18 cellular contexts compared by ENCODE assay signal in genomic region chr6:5300206-5300764, GRCh38. TPM values are rescaled to one million over a fixed set of nuclear protein-coding genes. Genes with fewer than 3 reads are reported as not detected.
DNase-seq lines count a peak whose midpoint lies in the region; ATAC-seq and TF ChIP-seq lines count a peak whose summit lies in the region.
"Had no signal": no experiment of that assay in that cellular context is flagged by ENCODE, and none has a peak within 500 bp of the region (broad histone marks: within the 10 kb centered on the region; RNA-seq: fewer than 3 reads in every experiment).

No MANE protein-coding gene starts in this region.

- no peaks in the 10 kb centered on the region for H3K27me3 Mint-ChIP-seq in activated T-helper 17 cell treated with anti-CD3 and anti-CD28 coated beads, Interleukin-2, amount 50 U/mL, for 72 hours
- H3K27me3 Mint-ChIP-seq in glutamatergic neuron (ENCODE audit: unreplicated experiment): peaks cover 2% of the 10 kb centered on the region

- peak overlapping the region; percentile 20; the same call in 1 of the 2 replicates for H3K27ac ChIP-seq in OCI-LY3 (ENCODE audit: low read length)
- H3K27ac ChIP-seq: A549, C4-2B had no signal

- no peak overlapping the region for H3K4me3 ChIP-seq in OCI-LY3 (ENCODE audit: low read length)
- H3K4me3 ChIP-seq: A549, HAP-1 had no signal

- no peaks in the 10 kb centered on the region for H3K36me3 ChIP-seq in OCI-LY3 (replicated peaks; ENCODE audit: low read depth, low read length)
- H3K36me3 ChIP-seq: BE2C, HAP-1 had no signal

- no peak for ATAC-seq in activated T-helper 17 cell treated with anti-CD3 and anti-CD28 coated beads, Interleukin-2, amount 50 U/mL, for 72 hours (replicated peaks)
- ATAC-seq: A549; CD8-positive, alpha-beta T cell; HepG2 had no signal

- no peak overlapping the region for H3K4me3 Mint-ChIP-seq in activated T-helper 17 cell treated with anti-CD3 and anti-CD28 coated beads, Interleukin-2, amount 50 U/mL, for 72 hours
- no peak overlapping the region for H3K4me3 Mint-ChIP-seq in glutamatergic neuron (ENCODE audit: unreplicated experiment)
- H3K4me3 Mint-ChIP-seq: CD8-positive, alpha-beta T cell had no signal

- no peak overlapping the region for H3K9ac ChIP-seq in OCI-LY3 (ENCODE audit: low read length)

- H4K20me1 ChIP-seq in OCI-LY3 (ENCODE audit: insufficient read depth, low read length): no peaks in the 10 kb centered on the region

- H3K4me1 ChIP-seq in OCI-LY3 (ENCODE audit: low read length): peaks cover 75% of the 10 kb centered on the region

- H3K36me3 Mint-ChIP-seq in activated T-helper 17 cell treated with anti-CD3 and anti-CD28 coated beads, Interleukin-2, amount 50 U/mL, for 72 hours (ENCODE audit: low read depth): no peaks in the 10 kb centered on the region
- H3K36me3 Mint-ChIP-seq in glutamatergic neuron (ENCODE audit: unreplicated experiment): no peaks in the 10 kb centered on the region

- H3K4me2 ChIP-seq in OCI-LY3 (ENCODE audit: low read length): 0 out of 2 replicates have a peak overlapping the region, but pooled peaks have one; percentile 9
- H3K4me2 ChIP-seq: A549 had no signal

- H3K9me3 Mint-ChIP-seq in activated T-helper 17 cell treated with anti-CD3 and anti-CD28 coated beads, Interleukin-2, amount 50 U/mL, for 72 hours: no peaks in the 10 kb centered on the region
- H3K9me3 Mint-ChIP-seq in glutamatergic neuron (ENCODE audit: unreplicated experiment): no peaks in the 10 kb centered on the region
- H3K9me3 Mint-ChIP-seq: CD8-positive, alpha-beta T cell had no signal

- peaks cover 28% of the 10 kb centered on the region for H3K4me1 Mint-ChIP-seq in activated T-helper 17 cell treated with anti-CD3 and anti-CD28 coated beads, Interleukin-2, amount 50 U/mL, for 72 hours
- H3K4me1 Mint-ChIP-seq in glutamatergic neuron (ENCODE audit: low read depth, unreplicated experiment): peaks cover 38% of the 10 kb centered on the region

- peak; percentile 8 for DNase-seq in NCI-H460 (ENCODE audit: extremely low read depth, low read depth)
- DNase-seq in glutamatergic neuron: no peak
- no peak for DNase-seq in GDM1 (lab: John Stamatoyannopoulos, UW)
- DNase-seq in T-helper 9 cell: no peak
- no peak for DNase-seq in putamen (ENCODE audit: low spot score)
- DNase-seq: BE2C; CD8-positive, alpha-beta T cell; COR-L47; DMS153; DMS79 treated with DMSO at 0.1 percent for 48 hours; EL; GF-D8 had no signal

- no peaks in the 10 kb centered on the region for H3K9me3 ChIP-seq in OCI-LY3 (ENCODE audit: insufficient read depth, low read length)
- H3K9me3 ChIP-seq: A549, BE2C, HAP-1 had no signal

- H3K27ac Mint-ChIP-seq in activated T-helper 17 cell treated with anti-CD3 and anti-CD28 coated beads, Interleukin-2, amount 50 U/mL, for 72 hours: peak overlapping the region; percentile 32
- H3K27ac Mint-ChIP-seq in glutamatergic neuron (ENCODE audit: unreplicated experiment): peak overlapping the region; percentile 53
- H3K27ac Mint-ChIP-seq: CD8-positive, alpha-beta T cell had no signal

- no peaks in the 10 kb centered on the region for H3K27me3 ChIP-seq in OCI-LY3 (ENCODE audit: low read depth, low read length)
- H3K27me3 ChIP-seq: BE2C had no signal

- no peak overlapping the region for H2AFZ ChIP-seq in OCI-LY3 (ENCODE audit: low read depth, low read length)

- peaks cover 72% of the 10 kb centered on the region for H3K79me2 ChIP-seq in OCI-LY3 (ENCODE audit: low read length)

- no peak for TF ChIP-seq CTCF in OCI-LY3 (IDR thresholded peaks at IDR 0.05; ENCODE audit: low read depth, low read length)
- no peak for TF ChIP-seq CTCF in glutamatergic neuron (IDR thresholded peaks at IDR 0.05; ENCODE audit: partially characterized antibody, unreplicated experiment)

RNA-seq across cellular contexts. Expression of gene FARS2, which starts 39.0 kb away (rescaled TPM):
- 10.4 and 10.8 TPM in 2 replicates for total RNA-seq in NCI-H460 (2014; rRNA removed; shearing (Covaris generic))
- polyA plus RNA-seq in NCI-H460 (2014; cell fraction: nucleus; rRNA removed): 5.4 and 7.5 TPM in 2 replicates
- 10 to 100 TPM; 19.3 to 48.3 TPM for total RNA-seq in activated T-helper 17 cell treated with anti-CD3 and anti-CD28 coated beads, Interleukin-2, amount 50 U/mL, for 72 hours
- total RNA-seq in glutamatergic neuron (ENCODE audit: unreplicated experiment): 14.2 TPM

RNA-seq across cellular contexts. Expression of gene LYRM4, which starts 39.5 kb away (rescaled TPM):
- 31.6 and 39.5 TPM in 2 replicates for total RNA-seq in NCI-H460 (2014; rRNA removed; shearing (Covaris generic))
- polyA plus RNA-seq in NCI-H460 (2014; cell fraction: nucleus; rRNA removed): 7.4 and 9.7 TPM in 2 replicates
- 10 to 100 TPM; 34.0 to 64.2 TPM for total RNA-seq in activated T-helper 17 cell treated with anti-CD3 and anti-CD28 coated beads, Interleukin-2, amount 50 U/mL, for 72 hours
- 29.5 TPM for total RNA-seq in glutamatergic neuron (ENCODE audit: unreplicated experiment)
